ENCODE assay signal across 1 cellular context in the genomic region with DNA sequence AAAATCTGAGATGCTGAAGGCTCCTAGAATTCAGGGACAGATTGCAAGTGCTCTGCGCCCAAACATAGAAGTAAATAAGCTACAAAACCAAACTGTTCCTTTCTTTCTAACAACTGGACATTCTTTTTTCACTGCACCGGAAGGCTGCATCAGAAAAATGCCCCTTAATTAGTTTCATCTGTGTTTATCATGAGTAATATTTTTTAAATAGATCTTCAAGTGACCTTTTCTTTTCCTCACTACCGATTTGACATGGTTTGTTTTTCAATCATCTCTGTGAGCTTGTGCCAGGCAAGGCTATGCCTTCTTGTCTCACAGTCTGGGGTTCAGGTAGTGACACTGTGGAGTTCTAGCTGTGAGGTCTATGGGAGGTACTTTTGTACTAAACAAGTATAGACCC.
TF ChIP-seq lines count a peak whose summit lies in the region.

No MANE protein-coding gene starts in this region.

TF ChIP-seq in K562, 482 proteins besides CTCF, POLR2A, EP300 and RAD21 (continued from another document):
- TF ChIP-seq, protein P1, sequence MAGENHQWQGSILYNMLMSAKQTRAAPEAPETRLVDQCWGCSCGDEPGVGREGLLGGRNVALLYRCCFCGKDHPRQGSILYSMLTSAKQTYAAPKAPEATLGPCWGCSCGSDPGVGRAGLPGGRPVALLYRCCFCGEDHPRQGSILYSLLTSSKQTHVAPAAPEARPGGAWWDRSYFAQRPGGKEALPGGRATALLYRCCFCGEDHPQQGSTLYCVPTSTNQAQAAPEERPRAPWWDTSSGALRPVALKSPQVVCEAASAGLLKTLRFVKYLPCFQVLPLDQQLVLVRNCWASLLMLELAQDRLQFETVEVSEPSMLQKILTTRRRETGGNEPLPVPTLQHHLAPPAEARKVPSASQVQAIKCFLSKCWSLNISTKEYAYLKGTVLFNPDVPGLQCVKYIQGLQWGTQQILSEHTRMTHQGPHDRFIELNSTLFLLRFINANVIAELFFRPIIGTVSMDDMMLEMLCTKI (IDR thresholded peaks at IDR 0.05; ENCODE audit: partially characterized antibody), result no peak
- TF ChIP-seq PHB (CRISPR knock-in tag; IDR thresholded peaks at IDR 0.05) (no peak), ATF7 (IDR thresholded peaks at IDR 0.05) (no peak), MCM3 (IDR thresholded peaks at IDR 0.05) (no peak), ZNF232 (CRISPR knock-in tag; IDR thresholded peaks at IDR 0.05) (no peak), POLR2AphosphoS2 (IDR thresholded peaks at IDR 0.05; ENCODE audit: low read length) (no peak)
TF ChIP-seq in K562: peak in this region for 0.
